Comparison of ENCODE assay signal across 27 cellular contexts in genomic region chr12:106892075-106892474, GRCh38.
DNase-seq lines count a peak whose midpoint lies in the region; ATAC-seq and TF ChIP-seq lines count a peak whose summit lies in the region.
"Had no signal": no experiment of that assay in that cellular context is flagged by ENCODE, and none has a peak within 500 bp of the region (broad histone marks: within the 10 kb centered on the region; RNA-seq: fewer than 3 reads in every experiment).

No MANE protein-coding gene starts in this region.

- H3K36me3 ChIP-seq in endodermal cell (ENCODE audit: control insufficient read depth, insufficient read depth, low read length) (peaks cover 7% of the 10 kb centered on the region), mucosa of descending colon (ENCODE audit: low read depth) (no peaks in the 10 kb centered on the region), tibial nerve (peaks cover 0 to 6% (median 0%) of the 10 kb centered on the region in 3 donors)

- H3K9me3 ChIP-seq in endodermal cell (ENCODE audit: control insufficient read depth, low read length) (no peaks in the 10 kb centered on the region), mucosa of descending colon (no peaks in the 10 kb centered on the region), tibial nerve (no peaks in the 10 kb centered on the region)
- H3K9me3 ChIP-seq: heart right ventricle, pancreas, thyroid gland had no signal

- H3K4me1 Mint-ChIP-seq in endodermal cell, result peaks cover 20% of the 10 kb centered on the region
- H3K4me1 Mint-ChIP-seq: IgD-negative memory B cell had no signal

- H3K4me1 ChIP-seq in endodermal cell (ENCODE audit: control insufficient read depth, insufficient read depth, low read length), result peaks cover 6% of the 10 kb centered on the region
- peaks cover 8% of the 10 kb centered on the region for H3K4me1 ChIP-seq in mucosa of descending colon (ENCODE audit: low read depth)
- peaks cover 0 to 3% (median 0%) of the 10 kb centered on the region in 4 donors for H3K4me1 ChIP-seq in tibial nerve
- H3K4me1 ChIP-seq: pancreas, thyroid gland had no signal

- TF ChIP-seq EP300 in tibial nerve (IDR thresholded peaks at IDR 0.05), result no peak

- H3K4me3 ChIP-seq in endodermal cell (ENCODE audit: low read length) (no peak overlapping the region), mucosa of descending colon (no peak overlapping the region), tibial nerve (no peak overlapping the region)
- H3K4me3 ChIP-seq: heart right ventricle, pancreas, thyroid gland had no signal

- TF ChIP-seq CTCF in endodermal cell (conservative IDR thresholded peaks at IDR 0.05), result no peak
- no peak for TF ChIP-seq CTCF in mucosa of descending colon (IDR thresholded peaks at IDR 0.05)
- no peak for TF ChIP-seq CTCF in tibial nerve (IDR thresholded peaks at IDR 0.05)

- no peak overlapping the region for H3K4me3 Mint-ChIP-seq in endodermal cell
- H3K4me3 Mint-ChIP-seq: IgD-negative memory B cell; nephron; stimulated activated naive CD8-positive, alpha-beta T cell treated with anti-CD3 and anti-CD28 coated beads, Interleukin-15, amount 100 ng/mL, for 72 hours; T-helper 2 cell treated with Interferon-gamma antibody and Interleukin-4, amounts not matched to agents 5 μg/mL and 100 μg/mL, for 36 hours had no signal

- no peak overlapping the region for H3K27ac ChIP-seq in endodermal cell (ENCODE audit: low read depth, low read length)
- no peak overlapping the region for H3K27ac ChIP-seq in tibial nerve
- H3K27ac ChIP-seq: heart right ventricle, pancreas, thyroid gland had no signal

- H3K27me3 Mint-ChIP-seq in endodermal cell (ENCODE audit: insufficient read depth), result no peaks in the 10 kb centered on the region
- H3K27me3 Mint-ChIP-seq: stimulated activated naive CD8-positive, alpha-beta T cell treated with anti-CD3 and anti-CD28 coated beads, Interleukin-15, amount 100 ng/mL, for 72 hours had no signal

- ATAC-seq in mucosa of descending colon (peak; percentile 96), GM18520 (IDR thresholded peaks at IDR 0.05; ENCODE audit: unreplicated experiment) (no peak), HG03108 (IDR thresholded peaks at IDR 0.05; ENCODE audit: unreplicated experiment) (no peak)
- ATAC-seq: heart right ventricle; left ventricle myocardium superior; sciatic nerve; SK-N-SH treated with all-trans-retinoic acid at 6 μM for 48 hours; stimulated activated naive CD8-positive, alpha-beta T cell treated with anti-CD3 and anti-CD28 coated beads, Interleukin-15, amount 100 ng/mL, for 72 hours had no signal

- peak overlapping the region; percentile 26 for H3K27ac Mint-ChIP-seq in endodermal cell
- H3K27ac Mint-ChIP-seq: IgD-negative memory B cell; stimulated activated naive CD8-positive, alpha-beta T cell treated with anti-CD3 and anti-CD28 coated beads, Interleukin-15, amount 100 ng/mL, for 72 hours; T-helper 2 cell treated with Interferon-gamma antibody and Interleukin-4, amounts not matched to agents 5 μg/mL and 100 μg/mL, for 36 hours had no signal

- no peak for TF ChIP-seq POLR2A in tibial nerve (IDR thresholded peaks at IDR 0.05)

- DNase-seq in DMS53 treated with DMSO at 0.1 percent for 48 hours (lab: John Stamatoyannopoulos, UW; ENCODE audit: unreplicated experiment), result peak; percentile 8
- peak; percentile 9 for DNase-seq in NCI-H146 treated with DMSO at 0.1 percent for 48 hours (lab: John Stamatoyannopoulos, UW; ENCODE audit: unreplicated experiment)
- no peak for DNase-seq in endodermal cell
- DNase-seq in mucosa of descending colon, result peak; percentile 64 to 75 (median 67)
- DNase-seq in iPS-NIHi11 (ENCODE audit: low spot score), result no peak
- DNase-seq in tibial nerve (ENCODE audit: low spot score in 2 of 2), result no peak
- DNase-seq: activated CD4-positive, alpha-beta T cell treated with anti-CD3 and anti-CD28 coated beads for 48 hours; activated naive CD4-positive, alpha-beta T cell treated with anti-CD3 and anti-CD28 coated beads, Interleukin-2, amount 50 U/mL, for 16 hours; activated T-cell treated with anti-CD3 and anti-CD28 coated beads, Interleukin-2, amount 50 U/mL, for 48 hours; amygdala; C1 segment of cervical spinal cord; HCEC 1CT; heart right ventricle; left ventricle myocardium superior; midbrain; NCI-H1105 treated with DMSO at 0.1 percent for 48 hours; NCI-H446 treated with DMSO at 0.1 percent for 48 hours; pancreas; stimulated activated naive CD8-positive, alpha-beta T cell treated with anti-CD3 and anti-CD28 coated beads, Interleukin-15, amount 100 ng/mL, for 72 hours had no signal

- no peaks in the 10 kb centered on the region for H3K9me3 Mint-ChIP-seq in endodermal cell
- H3K9me3 Mint-ChIP-seq: nephron; stimulated activated naive CD8-positive, alpha-beta T cell treated with anti-CD3 and anti-CD28 coated beads, Interleukin-15, amount 100 ng/mL, for 72 hours had no signal

- H3K36me3 Mint-ChIP-seq in endodermal cell (ENCODE audit: low read depth), result peaks cover 4% of the 10 kb centered on the region

- WGBS in endodermal cell (ENCODE audit: insufficient coverage in 1 of 2, insufficient read length in 1 of 2), 2 experiments, result 87% methylated on average over 1 of the region's 1 CpG; no CpG with 5 or more reads in 1 of the 2 experiments
- 61 to 63% methylated on average over 1 of the region's 1 CpG for WGBS in tibial nerve, 2 donors

- no peak overlapping the region for H3K9ac ChIP-seq in endodermal cell (ENCODE audit: extremely low read depth, low read length, poor library complexity, severe bottlenecking)

- intact Hi-C loops in mucosa of descending colon (cut with DNase I, micrococcal nuclease), result no loop called here

- H3K27me3 ChIP-seq in endodermal cell (ENCODE audit: control insufficient read depth, insufficient read depth, low read length, poor library complexity, severe bottlenecking) (no peaks in the 10 kb centered on the region), tibial nerve (no peaks in the 10 kb centered on the region)
- H3K27me3 ChIP-seq: pancreas, thyroid gland had no signal

Comparison
In these comparisons a context has a peak if more than half of its experiments do, and no peak if none do; other contexts are left out.
1. DNase-seq: peak in DMS53 treated with DMSO at 0.1 percent for 48 hours (single experiment), NCI-H146 treated with DMSO at 0.1 percent for 48 hours (single experiment) and mucosa of descending colon (3 of 3); none in endodermal cell (single experiment), iPS-NIHi11 (single experiment) and tibial nerve (0 of 2).